Comparison of ENCODE assay signal across 12 cellular contexts in the genomic region with DNA sequence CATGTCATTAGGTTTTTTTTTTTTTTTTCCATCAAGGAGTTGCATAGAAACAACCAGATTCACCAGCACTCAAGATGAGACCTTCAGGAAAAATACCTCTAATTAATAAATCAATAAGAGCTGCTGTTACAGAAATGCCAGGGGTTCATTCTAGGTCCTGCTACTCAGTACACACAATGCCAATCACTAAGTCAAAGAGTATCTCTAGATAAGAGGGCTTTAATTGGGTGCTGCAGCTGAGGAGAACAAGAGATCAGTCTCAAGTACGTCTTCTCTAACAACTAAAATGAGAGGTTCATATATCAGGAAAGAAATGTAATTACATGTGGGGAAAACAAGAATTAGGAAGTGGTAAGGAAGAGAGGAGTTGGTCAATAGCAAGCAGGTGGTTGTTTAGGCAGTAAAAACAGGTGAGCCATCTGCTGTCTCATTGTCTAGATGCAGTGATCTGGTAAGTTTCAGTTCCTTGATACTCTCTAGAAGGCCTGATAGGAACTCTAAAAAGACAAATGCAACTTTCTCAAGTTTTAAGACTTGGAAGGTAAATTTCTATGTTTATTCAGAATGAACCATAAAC.
DNase-seq lines count a peak whose midpoint lies in the region; ATAC-seq and TF ChIP-seq lines count a peak whose summit lies in the region.
"Had no signal": no experiment of that assay in that cellular context is flagged by ENCODE, and none has a peak within 500 bp of the region (broad histone marks: within the 10 kb centered on the region; RNA-seq: fewer than 3 reads in every experiment).

No MANE protein-coding gene starts in this region.

- no peaks in the 10 kb centered on the region for H3K36me3 ChIP-seq in DOHH2 (ENCODE audit: control insufficient read depth, low read length)
- no peaks in the 10 kb centered on the region for H3K36me3 ChIP-seq in neural progenitor cell
- H3K36me3 ChIP-seq in body of pancreas (replicated peaks in 1 of 2; ENCODE audit: insufficient read depth in 1 of 2, low read depth in 2 of 2): no peaks in the 10 kb centered on the region
- no peaks in the 10 kb centered on the region for H3K36me3 ChIP-seq in naive thymus-derived CD4-positive, alpha-beta T cell (ENCODE audit: control insufficient read depth in 2 of 3, insufficient read depth in 3 of 3, low read length in 3 of 3)
- H3K36me3 ChIP-seq: cardiac muscle cell had no signal

- no peak overlapping the region for H3K4me3 Mint-ChIP-seq in neural progenitor cell
- H3K4me3 Mint-ChIP-seq in naive thymus-derived CD4-positive, alpha-beta T cell: no peak overlapping the region
- H3K4me3 Mint-ChIP-seq: nephron progenitor cell had no signal

- TF ChIP-seq CTCF in DOHH2 (IDR thresholded peaks at IDR 0.05; ENCODE audit: low read depth, low read length, poor library complexity, severe bottlenecking) (no peak), neural progenitor cell (IDR thresholded peaks at IDR 0.05) (no peak), body of pancreas (IDR thresholded peaks at IDR 0.05) (no peak)

- H3K27ac ChIP-seq in DOHH2 (ENCODE audit: low read depth, low read length) (peak overlapping the region; percentile 93), neural progenitor cell (no peak overlapping the region), body of pancreas (no peak overlapping the region)
- H3K27ac ChIP-seq in naive thymus-derived CD4-positive, alpha-beta T cell (ENCODE audit: low read depth, low read length): no peak overlapping the region
- H3K27ac ChIP-seq: cardiac muscle cell had no signal

- no peaks in the 10 kb centered on the region; the same call in 1 of the 2 replicates for H3K9me3 ChIP-seq in DOHH2 (ENCODE audit: control insufficient read depth, insufficient read depth, low read length)
- no peaks in the 10 kb centered on the region for H3K9me3 ChIP-seq in neural progenitor cell (ENCODE audit: low read depth)
- no peaks in the 10 kb centered on the region for H3K9me3 ChIP-seq in body of pancreas
- H3K9me3 ChIP-seq in naive thymus-derived CD4-positive, alpha-beta T cell (ENCODE audit: control insufficient read depth in 2 of 3, low read length in 3 of 3): no peaks in the 10 kb centered on the region

- H3K36me3 Mint-ChIP-seq in neural progenitor cell: no peaks in the 10 kb centered on the region
- H3K36me3 Mint-ChIP-seq in naive thymus-derived CD4-positive, alpha-beta T cell: no peaks in the 10 kb centered on the region

- no peak overlapping the region for H2AFZ ChIP-seq in neural progenitor cell (replicated peaks)

- WGBS in body of pancreas, 2 donors: 47 to 64% methylated on average over 1 of the region's 1 CpG

- intact Hi-C loops in body of pancreas (cut with DNase I): no loop called here
- intact Hi-C loops in naive thymus-derived CD4-positive, alpha-beta T cell (cut with micrococcal nuclease): no loop called here

- H3K4me1 ChIP-seq in DOHH2 (ENCODE audit: control insufficient read depth, low read length) (peaks cover 48% of the 10 kb centered on the region), neural progenitor cell (no peaks in the 10 kb centered on the region), body of pancreas (no peaks in the 10 kb centered on the region)
- no peaks in the 10 kb centered on the region for H3K4me1 ChIP-seq in naive thymus-derived CD4-positive, alpha-beta T cell (ENCODE audit: control insufficient read depth in 2 of 2, insufficient read depth in 2 of 2, low read length in 2 of 2)

- POLR2A ChIA-PET in naive thymus-derived CD4-positive, alpha-beta T cell (lab: Charles Lee): no interaction called here

- no peak overlapping the region for H3K27ac Mint-ChIP-seq in neural progenitor cell
- H3K27ac Mint-ChIP-seq in naive thymus-derived CD4-positive, alpha-beta T cell: no peak overlapping the region
- H3K27ac Mint-ChIP-seq: nephron progenitor cell had no signal

- no peak overlapping the region for H3K9ac ChIP-seq in neural progenitor cell

- H3K9me2 ChIP-seq in DOHH2 (replicated peaks; ENCODE audit: control insufficient read depth, low read length): no peaks in the 10 kb centered on the region

- H3K4me3 ChIP-seq in DOHH2 (ENCODE audit: low read length) (peak overlapping the region; percentile 57), neural progenitor cell (no peak overlapping the region), body of pancreas (no peak overlapping the region)
- no peak overlapping the region for H3K4me3 ChIP-seq in naive thymus-derived CD4-positive, alpha-beta T cell (ENCODE audit: low read length)
- H3K4me3 ChIP-seq: cardiac muscle cell had no signal

- peaks cover 12% of the 10 kb centered on the region for H3K9me3 Mint-ChIP-seq in neural progenitor cell
- peaks cover 4 to 22% (median 14%) of the 10 kb centered on the region in 11 donors for H3K9me3 Mint-ChIP-seq in naive thymus-derived CD4-positive, alpha-beta T cell

- CTCF ChIA-PET in naive thymus-derived CD4-positive, alpha-beta T cell (lab: Charles Lee): no interaction called here

- no peaks in the 10 kb centered on the region for H3K27me3 Mint-ChIP-seq in neural progenitor cell (ENCODE audit: insufficient read depth, low read depth)
- H3K27me3 Mint-ChIP-seq in naive thymus-derived CD4-positive, alpha-beta T cell: no peaks in the 10 kb centered on the region

- H3K27me3 ChIP-seq in DOHH2 (ENCODE audit: control insufficient read depth, low read length) (no peaks in the 10 kb centered on the region), neural progenitor cell (no peaks in the 10 kb centered on the region), body of pancreas (no peaks in the 10 kb centered on the region)
- no peaks in the 10 kb centered on the region for H3K27me3 ChIP-seq in naive thymus-derived CD4-positive, alpha-beta T cell (ENCODE audit: control insufficient read depth in 2 of 2, insufficient read depth in 2 of 2, low read length in 2 of 2)
- H3K27me3 ChIP-seq: cardiac muscle cell had no signal

- H3K4me2 ChIP-seq in DOHH2 (ENCODE audit: low read length) (peak overlapping the region; percentile 75), neural progenitor cell (no peak overlapping the region)

- ATAC-seq in GM19452 (IDR thresholded peaks at IDR 0.05; ENCODE audit: unreplicated experiment): peak; percentile 98
- ATAC-seq in HG03025 (IDR thresholded peaks at IDR 0.05; ENCODE audit: low FRiP score, unreplicated experiment): peak; percentile 100
- ATAC-seq in body of pancreas: no peak
- no peak for ATAC-seq in naive thymus-derived CD4-positive, alpha-beta T cell

- no peak for TF ChIP-seq POLR2A in body of pancreas (IDR thresholded peaks at IDR 0.05)

- H3K79me2 ChIP-seq in DOHH2 (ENCODE audit: control insufficient read depth, low read length): no peaks in the 10 kb centered on the region
- H3K79me2 ChIP-seq in neural progenitor cell (ENCODE audit: low read depth): no peaks in the 10 kb centered on the region

- DNase-seq in NCI-H146 treated with DMSO at 0.1 percent for 48 hours (lab: John Stamatoyannopoulos, UW; ENCODE audit: unreplicated experiment): peak; percentile 83
- DNase-seq in activated CD8-positive, alpha-beta memory T cell treated with anti-CD3 and anti-CD28 coated beads for 24 hours: no peak
- DNase-seq in neural progenitor cell (ENCODE audit: low spot score): no peak
- DNase-seq in body of pancreas: no peak
- no peak for DNase-seq in naive thymus-derived CD4-positive, alpha-beta T cell
- DNase-seq: GOT3, head of caudate nucleus, nephron progenitor cell had no signal

- H3K4me1 Mint-ChIP-seq in neural progenitor cell: no peaks in the 10 kb centered on the region
- peaks cover 0 to 3% (median 0%) of the 10 kb centered on the region in 7 donors for H3K4me1 Mint-ChIP-seq in naive thymus-derived CD4-positive, alpha-beta T cell
- H3K4me1 Mint-ChIP-seq: nephron progenitor cell had no signal

- H3F3A ChIP-seq in DOHH2 (ENCODE audit: control insufficient read depth, insufficient read depth): peaks cover 14% of the 10 kb centered on the region
- no peaks in the 10 kb centered on the region for H3F3A ChIP-seq in neural progenitor cell (ENCODE audit: low read depth)

- H4K20me1 ChIP-seq in DOHH2 (ENCODE audit: control insufficient read depth, insufficient read depth, low read depth, low read length): no peaks in the 10 kb centered on the region
- no peaks in the 10 kb centered on the region for H4K20me1 ChIP-seq in neural progenitor cell (ENCODE audit: low read depth)

Comparison
In these comparisons a context has a peak if more than half of its experiments do, and no peak if none do; other contexts are left out.
1. ATAC-seq: peak in GM19452 (single experiment) and HG03025 (single experiment); none in body of pancreas (single experiment) and naive thymus-derived CD4-positive, alpha-beta T cell (single experiment).